8 cellular contexts compared by ENCODE assay signal in the genomic region with DNA sequence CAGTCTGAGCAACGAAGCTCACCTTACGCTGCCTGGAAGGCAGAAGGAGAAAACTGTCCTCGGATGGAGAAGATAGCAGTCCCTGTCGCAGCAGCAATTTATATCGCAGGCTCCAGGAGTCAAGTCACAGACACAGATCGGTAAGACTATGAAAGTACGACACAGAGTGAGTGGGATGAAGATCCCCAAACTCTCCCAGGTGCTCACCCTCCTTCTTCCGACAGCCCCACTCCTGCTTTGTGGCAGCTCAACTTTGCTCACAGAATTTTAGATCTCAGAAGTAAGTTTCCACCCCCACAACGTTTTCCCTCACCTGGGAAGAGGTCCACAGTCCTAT. TPM values are rescaled to one million over a fixed set of nuclear protein-coding genes. Genes with fewer than 3 reads are reported as not detected.
A peak's percentile ranks its signal among the peaks of the same experiment; 100 is the strongest.
DNase-seq lines count a peak whose midpoint lies in the region; ATAC-seq and TF ChIP-seq lines count a peak whose summit lies in the region.

No MANE protein-coding gene starts in this region.

- no peaks in the 10 kb centered on the region for H3K9me3 Mint-ChIP-seq in central memory CD8-positive, alpha-beta T cell

- peaks cover 9% of the 10 kb centered on the region for H3K27me3 Mint-ChIP-seq in central memory CD8-positive, alpha-beta T cell

- H3K9me3 ChIP-seq in Karpas-422 (ENCODE audit: low read length) (no peaks in the 10 kb centered on the region), mucosa of descending colon (no peaks in the 10 kb centered on the region)

- peak overlapping the region; percentile 72 for H3K4me2 ChIP-seq in Karpas-422 (ENCODE audit: low read depth, low read length, poor library complexity, severe bottlenecking)

- H3K4me3 ChIP-seq in Karpas-422 (ENCODE audit: low read length) (peak overlapping the region; percentile 87), mucosa of descending colon (peak overlapping the region; percentile 49)

- peak overlapping the region; percentile 85 for H3K9ac ChIP-seq in Karpas-422 (ENCODE audit: low read length)

- peaks cover 50% of the 10 kb centered on the region for H3K4me1 Mint-ChIP-seq in central memory CD8-positive, alpha-beta T cell

- no peaks in the 10 kb centered on the region for H3K9me2 ChIP-seq in Karpas-422 (replicated peaks; ENCODE audit: insufficient read depth, low read length)

- peak overlapping the region; percentile 73; the same call in 1 of the 2 replicates for H2AFZ ChIP-seq in Karpas-422 (ENCODE audit: low read length)

- DNase-seq in Daoy (ENCODE audit: low read depth) (peak; percentile 2), Karpas-422 (no peak), mucosa of descending colon (peak in 1 of 3 donors; percentile 9), NCI-H446 treated with DMSO at 0.1 percent for 48 hours (lab: John Stamatoyannopoulos, UW) (no peak), left lobe of liver (ENCODE audit: low spot score) (no peak)
- no peak for DNase-seq in central memory CD8-positive, alpha-beta T cell (ENCODE audit: low spot score in 2 of 2)
- no peak for DNase-seq in activated effector memory CD4-positive, alpha-beta T cell treated with Interleukin-2 at 50 U/mL for 16 hours

- H3K27ac ChIP-seq in Karpas-422 (ENCODE audit: low read length), result no peak overlapping the region

- intact Hi-C loops in mucosa of descending colon (cut with DNase I, micrococcal nuclease), result loop anchor here in 1 of 2 donors (5.0 kb wide), 1 partner anchor 149 kb away; no protein-coding TSS in a partner anchor

- no peak for TF ChIP-seq CTCF in mucosa of descending colon (IDR thresholded peaks at IDR 0.05)

- H3K27ac Mint-ChIP-seq in central memory CD8-positive, alpha-beta T cell (ENCODE audit: low read depth), result peak overlapping the region; percentile 95

- H3K27me3 ChIP-seq in Karpas-422 (ENCODE audit: low read length), result no peaks in the 10 kb centered on the region

- peaks cover 38% of the 10 kb centered on the region for H3K36me3 Mint-ChIP-seq in central memory CD8-positive, alpha-beta T cell (ENCODE audit: insufficient read depth)

- peak overlapping the region; percentile 96 for H3K4me3 Mint-ChIP-seq in central memory CD8-positive, alpha-beta T cell

- peaks cover 16% of the 10 kb centered on the region for H3K4me1 ChIP-seq in Karpas-422 (ENCODE audit: low read length)
- peaks cover 5% of the 10 kb centered on the region for H3K4me1 ChIP-seq in mucosa of descending colon (ENCODE audit: low read depth)

- no peaks in the 10 kb centered on the region for H4K20me1 ChIP-seq in Karpas-422 (ENCODE audit: insufficient read depth, low read depth, low read length)

- H3K79me2 ChIP-seq in Karpas-422 (ENCODE audit: low read length), result peaks cover 30% of the 10 kb centered on the region

- ATAC-seq in central memory CD8-positive, alpha-beta T cell (replicated peaks; ENCODE audit: extremely low read depth, poor library complexity, severe bottlenecking), result no peak
- no peak for ATAC-seq in mucosa of descending colon
- ATAC-seq in GM21529 (IDR thresholded peaks at IDR 0.05; ENCODE audit: unreplicated experiment), result no peak
- ATAC-seq in left lobe of liver, result no peak

- H3K36me3 ChIP-seq in Karpas-422 (ENCODE audit: insufficient read depth, low read length), result peaks cover 7% of the 10 kb centered on the region; the same call in 1 of the 2 replicates
- H3K36me3 ChIP-seq in mucosa of descending colon (ENCODE audit: low read depth), result peaks cover 4% of the 10 kb centered on the region

RNA-seq across cellular contexts. Expression of a gene that starts 0.4 kb away (rescaled TPM):
- total RNA-seq in Daoy (2014; rRNA removed; shearing (Covaris generic)), result 16.9 and 25.2 TPM in 2 replicates
- total RNA-seq in Karpas-422 (2014; rRNA removed; shearing (Covaris generic); ENCODE audit: low replicate concordance), result 7.5 and 14.2 TPM in 2 replicates
- 10 to 100 TPM; 20.7 to 35.4 (median 31.6) TPM for total RNA-seq in mucosa of descending colon
- 17.8 TPM for total RNA-seq in left lobe of liver

RNA-seq across cellular contexts. Expression of a gene that starts 36.8 kb away (rescaled TPM):
- 56.6 and 76.3 TPM in 2 replicates for total RNA-seq in Daoy (2014; rRNA removed; shearing (Covaris generic))
- total RNA-seq in Karpas-422 (2014; rRNA removed; shearing (Covaris generic); ENCODE audit: low replicate concordance), result 43.7 and 50.0 TPM in 2 replicates
- total RNA-seq in mucosa of descending colon (100 to 1,000 TPM in 2 of 3 donors, 10 to 100 TPM in 1; 85.6 to 230 (median 101) TPM), left lobe of liver (38.7 TPM)
